In the genomic region with DNA sequence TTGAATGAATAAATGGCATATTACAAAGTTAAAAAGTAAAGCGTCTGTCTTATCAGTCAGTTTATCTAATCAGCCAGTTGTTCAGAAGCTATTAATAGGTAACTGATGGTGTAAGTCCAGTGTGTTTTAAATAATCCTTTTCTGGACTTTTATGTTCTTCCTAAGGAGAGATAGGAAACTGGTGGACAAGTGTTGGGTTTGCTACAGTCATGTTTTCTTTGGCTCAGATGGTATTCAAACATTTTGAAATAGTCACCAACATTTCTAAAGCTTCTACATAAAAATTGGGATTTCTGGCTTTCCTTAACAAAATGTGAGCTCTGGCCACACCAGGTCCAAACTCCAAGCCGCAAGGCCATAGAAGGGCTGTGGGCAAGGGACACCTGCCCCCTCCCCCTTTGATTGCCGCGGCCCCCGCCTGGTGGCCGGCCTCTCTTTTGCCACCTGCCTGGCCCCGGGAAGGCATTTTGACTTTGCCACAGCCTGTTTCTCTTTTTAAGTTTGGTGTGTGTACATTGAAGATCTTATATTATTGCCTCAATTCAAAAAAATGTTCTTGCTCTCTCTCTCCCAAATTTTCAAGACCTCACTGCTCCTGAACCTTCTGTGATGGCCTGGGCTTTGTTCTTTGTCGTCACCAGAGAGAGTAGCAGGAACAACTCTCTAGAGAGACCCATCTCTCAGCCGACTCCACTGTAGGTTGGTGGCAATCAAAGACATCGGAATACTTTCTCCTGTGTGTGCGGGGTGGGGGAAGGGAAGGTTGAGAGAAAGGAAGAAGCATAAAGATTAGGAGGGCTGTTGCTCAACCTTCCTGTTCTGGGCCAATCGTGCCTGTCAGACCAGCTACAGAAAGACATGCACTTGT, we compare ENCODE assay signal across 9 cellular contexts.
DNase-seq lines count a peak whose midpoint lies in the region; ATAC-seq and TF ChIP-seq lines count a peak whose summit lies in the region.
"Had no signal": no experiment of that assay in that cellular context is flagged by ENCODE, and none has a peak within 500 bp of the region (broad histone marks: within the 10 kb centered on the region; RNA-seq: fewer than 3 reads in every experiment).

No MANE protein-coding gene starts in this region.

- H3K27me3 Mint-ChIP-seq in Caco-2 (ENCODE audit: insufficient read depth, unreplicated experiment), result no peaks in the 10 kb centered on the region

- H3K36me3 Mint-ChIP-seq in Caco-2 (ENCODE audit: insufficient read depth, unreplicated experiment), result peaks cover 25% of the 10 kb centered on the region

- TF ChIP-seq CTCF in Caco-2 (IDR thresholded peaks at IDR 0.05; ENCODE audit: insufficient read depth in 1 of 2, low read depth in 1 of 2, low read length in 1 of 2, severe bottlenecking in 1 of 2, unreplicated experiment in 1 of 2) (peak; percentile 76 to 84), OCI-LY1 (IDR thresholded peaks at IDR 0.05; ENCODE audit: low read length) (peak; percentile 44), cardiac fibroblast (IDR thresholded peaks at IDR 0.05; ENCODE audit: low read depth, low read length) (no peak)

- BruUV-seq in Caco-2 (replicated peaks; lab: Mats Ljungman, UMichigan), result TSS peak; percentile 93

- no peak overlapping the region for H2AFZ ChIP-seq in OCI-LY1 (ENCODE audit: low read length)

- DNase-seq in Caco-2, result peak; percentile 97 to 99
- DNase-seq in cardiac fibroblast (ENCODE audit: low read depth in 2 of 2), result peak; percentile 50 to 77
- no peak for DNase-seq in NCI-H1417 (lab: John Stamatoyannopoulos, UW)
- no peak for DNase-seq in DMS53 treated with DMSO at 0.1 percent for 48 hours (lab: John Stamatoyannopoulos, UW; ENCODE audit: unreplicated experiment)

- no peaks in the 10 kb centered on the region for H3F3A ChIP-seq in OCI-LY1 (ENCODE audit: insufficient read depth, low read length)

- H3K27ac ChIP-seq in OCI-LY1 (ENCODE audit: low read depth, low read length, poor library complexity, severe bottlenecking), result peak overlapping the region; percentile 97
- H3K27ac ChIP-seq in muscle layer of duodenum (ENCODE audit: low read length), result peak overlapping the region; percentile 36

- POLR2A ChIA-PET in Caco-2 (lab: Charles Lee), result interaction anchor here (0.5 to 1.7 kb wide), 13 partner anchors 8 to 188 kb away, joined by 3 to 22 read pairs (median 6); a partner anchor contains a TSS

- CTCF ChIA-PET in Caco-2 (lab: Charles Lee), result interaction anchor here (0.6 to 3.1 kb wide), 18 partner anchors 10 to 951 kb away, joined by 3 to 23 read pairs (median 6); a partner anchor contains a TSS

- H3K4me3 Mint-ChIP-seq in Caco-2 (ENCODE audit: unreplicated experiment), result peak overlapping the region; percentile 73

- H3K4me2 ChIP-seq in OCI-LY1 (ENCODE audit: low read length), result peak overlapping the region; percentile 64

- H3K36me3 ChIP-seq in Caco-2 (ENCODE audit: control insufficient read depth, insufficient read depth, low read length) (no peaks in the 10 kb centered on the region), OCI-LY1 (ENCODE audit: insufficient read depth, low read length) (no peaks in the 10 kb centered on the region), muscle layer of duodenum (ENCODE audit: control insufficient read depth in 1 of 2, insufficient read depth in 2 of 2, low read length in 2 of 2) (no peaks in the 10 kb centered on the region)
- H3K36me3 ChIP-seq: adrenal gland had no signal

- no peaks in the 10 kb centered on the region for H3K79me2 ChIP-seq in OCI-LY1 (ENCODE audit: insufficient read depth, low read length)

- H3K9me3 ChIP-seq in Caco-2 (no peaks in the 10 kb centered on the region), OCI-LY1 (ENCODE audit: low read length) (no peaks in the 10 kb centered on the region), muscle layer of duodenum (ENCODE audit: control insufficient read depth in 1 of 2, low read length in 2 of 2) (no peaks in the 10 kb centered on the region)
- H3K9me3 ChIP-seq: adrenal gland had no signal

- no peaks in the 10 kb centered on the region for H3K27me3 ChIP-seq in Caco-2 (replicated peaks; ENCODE audit: control insufficient read depth, insufficient read depth, low read length)
- H3K27me3 ChIP-seq in OCI-LY1 (ENCODE audit: insufficient read depth, low read length), result no peaks in the 10 kb centered on the region
- H3K27me3 ChIP-seq in muscle layer of duodenum (ENCODE audit: low read depth, low read length), result no peaks in the 10 kb centered on the region
- H3K27me3 ChIP-seq: adrenal gland had no signal

- H3K9me3 Mint-ChIP-seq in Caco-2 (ENCODE audit: unreplicated experiment), result no peaks in the 10 kb centered on the region

- H3K4me1 Mint-ChIP-seq in Caco-2 (ENCODE audit: low read depth, unreplicated experiment), result peaks cover 43% of the 10 kb centered on the region

- intact Hi-C loops in Caco-2 (cut with micrococcal nuclease; ENCODE audit: unreplicated experiment), result loop anchor here (1.0 to 10.0 kb wide), 15 partner anchors 25 to 387 kb away; no protein-coding TSS in a partner anchor

- no peaks in the 10 kb centered on the region for H4K20me1 ChIP-seq in OCI-LY1 (ENCODE audit: insufficient read depth, low read length)

- peak overlapping the region; percentile 69 for H3K9ac ChIP-seq in OCI-LY1 (ENCODE audit: low read length)

- peaks cover 52% of the 10 kb centered on the region for H3K4me1 ChIP-seq in Caco-2
- H3K4me1 ChIP-seq in OCI-LY1 (ENCODE audit: insufficient read depth, low read length, severe bottlenecking), result peaks cover 57% of the 10 kb centered on the region
- H3K4me1 ChIP-seq in muscle layer of duodenum (ENCODE audit: control insufficient read depth in 1 of 2, insufficient read depth in 2 of 2, low read length in 2 of 2), result peaks cover 8 to 15% of the 10 kb centered on the region in 2 donors

- H3K9me2 ChIP-seq in OCI-LY1 (ENCODE audit: low read depth, low read length), result no peaks in the 10 kb centered on the region

- ATAC-seq in GM18858 (IDR thresholded peaks at IDR 0.05; ENCODE audit: unreplicated experiment) (no peak), HG03108 (IDR thresholded peaks at IDR 0.05; ENCODE audit: unreplicated experiment) (no peak)

- peak overlapping the region; percentile 2; the same call in 1 of the 2 replicates for H3K4me3 ChIP-seq in Caco-2 (ENCODE audit: low read depth, low read length)
- H3K4me3 ChIP-seq in OCI-LY1 (ENCODE audit: low read depth, low read length, poor library complexity, severe bottlenecking), result peak overlapping the region; percentile 41
- no peak overlapping the region for H3K4me3 ChIP-seq in cardiac fibroblast (replicated peaks in 1 of 2; ENCODE audit: low read depth in 2 of 2, low read length in 2 of 2)
- H3K4me3 ChIP-seq in muscle layer of duodenum (ENCODE audit: low read depth in 1 of 2, low read length in 2 of 2), result no peak overlapping the region
- H3K4me3 ChIP-seq: adrenal gland had no signal

- peak overlapping the region; percentile 88 for H3K27ac Mint-ChIP-seq in Caco-2 (ENCODE audit: unreplicated experiment)

Comparison
In these comparisons a context has a peak if more than half of its experiments do, and no peak if none do; other contexts are left out.
1. DNase-seq: peak in Caco-2 (2 of 2) and cardiac fibroblast (2 of 2); none in NCI-H1417 (0 of 3) and DMS53 treated with DMSO at 0.1 percent for 48 hours (single experiment).
2. H3K4me3 ChIP-seq: peak in Caco-2 (single experiment) and OCI-LY1 (single experiment); none in cardiac fibroblast (0 of 2) and muscle layer of duodenum (0 of 2).